9 cellular contexts compared by ENCODE assay signal in the genomic region with DNA sequence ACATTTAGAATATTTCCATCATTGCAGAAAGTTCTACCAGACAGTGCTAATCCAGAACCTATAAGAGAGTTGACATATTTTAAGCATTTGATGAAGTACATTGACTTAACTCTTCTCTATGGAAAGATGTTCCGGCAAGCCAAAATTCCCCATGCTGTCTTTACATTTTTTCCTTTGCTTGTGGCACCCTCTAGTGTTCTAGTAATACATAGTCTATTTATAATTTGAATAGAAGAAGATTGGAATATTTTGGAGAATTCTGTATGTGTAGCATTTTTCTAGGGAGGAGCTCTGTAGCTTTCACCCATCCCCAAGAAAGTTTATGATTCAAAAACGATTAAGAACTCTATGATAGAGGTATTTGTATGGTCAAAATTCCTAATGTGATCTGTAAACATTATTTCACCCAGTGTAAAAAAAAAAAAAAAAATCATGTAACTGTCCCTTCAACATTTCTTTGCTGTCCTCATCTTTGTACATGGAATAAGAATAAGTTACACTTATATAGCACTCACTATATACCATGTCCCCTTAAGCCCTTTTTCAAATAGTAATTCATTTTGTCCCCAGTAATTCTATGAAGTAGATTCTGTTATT. TPM values are rescaled to one million over a fixed set of nuclear protein-coding genes. Genes with fewer than 3 reads are reported as not detected.
DNase-seq lines count a peak whose midpoint lies in the region; ATAC-seq, FAIRE-seq and TF ChIP-seq lines count a peak whose summit lies in the region.
"Had no signal": no experiment of that assay in that cellular context is flagged by ENCODE, and none has a peak within 500 bp of the region (broad histone marks: within the 10 kb centered on the region; RNA-seq: fewer than 3 reads in every experiment).

No MANE protein-coding gene starts in this region.

- no peak overlapping the region for H3K27ac Mint-ChIP-seq in astrocyte (ENCODE audit: unreplicated experiment)
- H3K27ac Mint-ChIP-seq: activated B cell treated with CpG ODN at 0.5 μM for 24 hours had no signal

- H3K79me2 ChIP-seq in astrocyte (ENCODE audit: insufficient read depth, low read length) = peaks cover 3% of the 10 kb centered on the region

- H3K4me2 ChIP-seq in astrocyte (ENCODE audit: low read length) = no peak overlapping the region

- H4K20me1 ChIP-seq in astrocyte (ENCODE audit: insufficient read depth, low read length) = peaks cover 28% of the 10 kb centered on the region

- no peaks in the 10 kb centered on the region for H3K27me3 Mint-ChIP-seq in astrocyte (ENCODE audit: low read depth, unreplicated experiment)
- H3K27me3 Mint-ChIP-seq: activated B cell treated with CpG ODN at 0.5 μM for 24 hours had no signal

- no peak overlapping the region for H2AFZ ChIP-seq in astrocyte (ENCODE audit: low read depth, low read length)

- H3K36me3 ChIP-seq in astrocyte (ENCODE audit: insufficient read depth, low read length) = no peaks in the 10 kb centered on the region

- H3K4me1 ChIP-seq in astrocyte (ENCODE audit: insufficient read depth, low read length) = peaks cover 13% of the 10 kb centered on the region

- peaks cover 12% of the 10 kb centered on the region for H3K4me1 Mint-ChIP-seq in astrocyte (ENCODE audit: low read depth, unreplicated experiment)

- ATAC-seq in HG03432 (IDR thresholded peaks at IDR 0.05; ENCODE audit: unreplicated experiment) (no peak), HG03045 (IDR thresholded peaks at IDR 0.05; ENCODE audit: unreplicated experiment) (no peak), HG02610 (IDR thresholded peaks at IDR 0.05; ENCODE audit: unreplicated experiment) (no peak)

- no peak overlapping the region for H3K4me3 Mint-ChIP-seq in astrocyte (ENCODE audit: unreplicated experiment)
- H3K4me3 Mint-ChIP-seq: activated B cell treated with CpG ODN at 0.5 μM for 24 hours had no signal

- no peak overlapping the region for H3K4me3 ChIP-seq in GM12864 (ENCODE audit: low read depth, low read length)
- H3K4me3 ChIP-seq in astrocyte (ENCODE audit: insufficient read depth, low read depth, low read length) = no peak overlapping the region

- TF ChIP-seq CTCF in GM12864 (IDR thresholded peaks at IDR 0.05; ENCODE audit: low read depth, low read length, missing control alignments) (peak; percentile 30), astrocyte (IDR thresholded peaks at IDR 0.05; ENCODE audit: insufficient read depth, low read depth, low read length) (peak; percentile 48)

- H3K27me3 ChIP-seq in astrocyte (ENCODE audit: insufficient read depth, low read length) = no peaks in the 10 kb centered on the region

- FAIRE-seq in astrocyte (lab: Jason Lieb, UNC) = no peak

- no peaks in the 10 kb centered on the region for H3K9me3 ChIP-seq in astrocyte (ENCODE audit: insufficient read depth, low read depth, low read length)

- H3K36me3 Mint-ChIP-seq in astrocyte (ENCODE audit: low read depth, unreplicated experiment) = no peaks in the 10 kb centered on the region

- DNase-seq in GM12864 (ENCODE audit: low read depth) (no peak), NCI-H2029 treated with DMSO at 0.1 percent for 48 hours (lab: John Stamatoyannopoulos, UW) (peak; percentile 34), astrocyte (ENCODE audit: low read depth) (peak; percentile 36), kidney glomerular epithelial cell (lab: John Stamatoyannopoulos, UW) (peak; percentile 45)
- no peak for DNase-seq in activated CD4-positive, CD25-positive, alpha-beta regulatory T cell treated with anti-CD3 and anti-CD28 coated beads, Interleukin-2, amount 50 U/mL, for 72 hours
- DNase-seq: activated B cell treated with CpG ODN at 0.5 μM for 24 hours had no signal

- no peak overlapping the region for H3K9ac ChIP-seq in astrocyte (ENCODE audit: low read length)

- no peaks in the 10 kb centered on the region for H3K9me3 Mint-ChIP-seq in astrocyte (ENCODE audit: unreplicated experiment)
- H3K9me3 Mint-ChIP-seq: activated B cell treated with CpG ODN at 0.5 μM for 24 hours had no signal

- no peak overlapping the region for H3K27ac ChIP-seq in astrocyte (ENCODE audit: low read depth, low read length)

RNA-seq across cellular contexts. Expression of gene NRF1, which starts 33.2 kb away (rescaled TPM):
- 11.7 and 12.7 TPM in 2 replicates for total RNA-seq in astrocyte

Comparison
In these comparisons a context has a peak if more than half of its experiments do, and no peak if none do; other contexts are left out.
1. DNase-seq: peak in NCI-H2029 treated with DMSO at 0.1 percent for 48 hours (single experiment), astrocyte (single experiment) and kidney glomerular epithelial cell (single experiment); none in GM12864 (single experiment) and activated CD4-positive, CD25-positive, alpha-beta regulatory T cell treated with anti-CD3 and anti-CD28 coated beads, Interleukin-2, amount 50 U/mL, for 72 hours (single experiment).